19 cellular contexts compared by ENCODE assay signal in the genomic region with DNA sequence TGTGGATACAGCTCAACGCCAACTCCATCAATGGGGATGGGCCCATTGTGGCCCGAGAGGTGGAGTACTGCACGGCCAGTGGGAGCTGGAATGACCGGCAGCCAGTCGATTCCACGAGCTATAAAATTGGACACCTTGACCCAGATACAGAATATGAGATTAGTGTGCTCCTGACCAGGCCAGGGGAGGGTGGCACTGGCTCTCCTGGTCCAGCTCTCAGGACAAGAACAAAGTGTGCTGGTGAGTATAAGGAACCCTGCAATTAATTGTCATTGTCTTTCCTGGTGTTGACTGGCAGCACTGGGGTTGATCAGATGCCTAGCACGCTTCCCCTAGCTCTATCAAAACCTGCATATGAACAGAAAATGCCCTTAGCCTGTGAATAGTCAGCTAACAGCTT.
A peak's percentile ranks its signal among the peaks of the same experiment; 100 is the strongest.
DNase-seq lines count a peak whose midpoint lies in the region; ATAC-seq, FAIRE-seq and TF ChIP-seq lines count a peak whose summit lies in the region.
"Had no signal": no experiment of that assay in that cellular context is flagged by ENCODE, and none has a peak within 500 bp of the region (broad histone marks: within the 10 kb centered on the region; RNA-seq: fewer than 3 reads in every experiment).

No MANE protein-coding gene starts in this region.

- intact Hi-C loops in heart left ventricle (cut with DNase I): loop anchor here in 1 of 10 donors (10.0 kb wide), 1 partner anchor 380 kb away; no protein-coding TSS in a partner anchor
- intact Hi-C loops in left cardiac atrium (cut with DNase I): no loop called here

- in situ Hi-C loops in G401 (cut with HindIII; ENCODE audit: low sequenced_read_pairs): no loop called here

- H3K27me3 Mint-ChIP-seq in activated T-helper 17 cell treated with anti-CD3 and anti-CD28 coated beads, Interleukin-2, amount 50 U/mL, for 72 hours: no peaks in the 10 kb centered on the region
- no peaks in the 10 kb centered on the region for H3K27me3 Mint-ChIP-seq in endodermal cell (ENCODE audit: insufficient read depth)
- H3K27me3 Mint-ChIP-seq: CD4-positive, alpha-beta T cell; IgD-negative memory B cell had no signal

- H3K27ac ChIP-seq in heart left ventricle (no peak overlapping the region), endodermal cell (ENCODE audit: low read depth, low read length) (no peak overlapping the region)

- TF ChIP-seq CTCF in heart left ventricle (IDR thresholded peaks at IDR 0.05) (no peak), endodermal cell (conservative IDR thresholded peaks at IDR 0.05) (peak; percentile 17)

- H3K4me1 ChIP-seq in heart left ventricle: peaks cover 0 to 59% (median 17%) of the 10 kb centered on the region in 12 donors
- no peaks in the 10 kb centered on the region for H3K4me1 ChIP-seq in endodermal cell (ENCODE audit: control insufficient read depth, insufficient read depth, low read length)
- H3K4me1 ChIP-seq: BE2C, Caco-2, HAP-1 had no signal

- no peaks in the 10 kb centered on the region for H3K9me3 ChIP-seq in heart left ventricle
- H3K9me3 ChIP-seq in endodermal cell (ENCODE audit: control insufficient read depth, low read length): no peaks in the 10 kb centered on the region
- H3K9me3 ChIP-seq: BE2C, Caco-2, HAP-1 had no signal

- no peak overlapping the region for H3K4me3 ChIP-seq in heart left ventricle
- no peak overlapping the region for H3K4me3 ChIP-seq in endodermal cell (ENCODE audit: low read length)
- H3K4me3 ChIP-seq: HAP-1 had no signal

- no peak overlapping the region for H3K9ac ChIP-seq in endodermal cell (ENCODE audit: extremely low read depth, low read length, poor library complexity, severe bottlenecking)

- H3K27me3 ChIP-seq in heart left ventricle: no peaks in the 10 kb centered on the region
- H3K27me3 ChIP-seq in endodermal cell (ENCODE audit: control insufficient read depth, insufficient read depth, low read length, poor library complexity, severe bottlenecking): no peaks in the 10 kb centered on the region
- H3K27me3 ChIP-seq: BE2C had no signal

- no peak overlapping the region for H3K27ac Mint-ChIP-seq in activated T-helper 17 cell treated with anti-CD3 and anti-CD28 coated beads, Interleukin-2, amount 50 U/mL, for 72 hours
- H3K27ac Mint-ChIP-seq in endodermal cell: no peak overlapping the region
- H3K27ac Mint-ChIP-seq: IgD-negative memory B cell had no signal

- H3K4me3 Mint-ChIP-seq in activated T-helper 17 cell treated with anti-CD3 and anti-CD28 coated beads, Interleukin-2, amount 50 U/mL, for 72 hours: peak overlapping the region; percentile 12
- no peak overlapping the region for H3K4me3 Mint-ChIP-seq in endodermal cell
- H3K4me3 Mint-ChIP-seq: CD4-positive, alpha-beta T cell; IgD-negative memory B cell had no signal

- whole genome bisulfite sequencing in heart left ventricle, 4 donors: 83 to 87% (median 85%) methylated on average over 7 of the region's 7 CpGs
- 93 to 96% methylated on average over 4 to 7 of the region's 7 CpGs for WGBS in endodermal cell (ENCODE audit: insufficient coverage in 1 of 2, insufficient read length in 1 of 2), 2 experiments

- H3K4me1 Mint-ChIP-seq in activated T-helper 17 cell treated with anti-CD3 and anti-CD28 coated beads, Interleukin-2, amount 50 U/mL, for 72 hours: peaks cover 16% of the 10 kb centered on the region
- H3K4me1 Mint-ChIP-seq in endodermal cell: peaks cover 5% of the 10 kb centered on the region

- ATAC-seq in heart left ventricle (peak in 3 of 4 donors; percentile 41 to 69 (median 64)), left cardiac atrium (no peak)
- no peak for ATAC-seq in activated T-helper 17 cell treated with anti-CD3 and anti-CD28 coated beads, Interleukin-2, amount 50 U/mL, for 72 hours (replicated peaks)
- ATAC-seq: HepG2 had no signal

- H3K9me3 Mint-ChIP-seq in activated T-helper 17 cell treated with anti-CD3 and anti-CD28 coated beads, Interleukin-2, amount 50 U/mL, for 72 hours: peaks cover 3% of the 10 kb centered on the region
- no peaks in the 10 kb centered on the region for H3K9me3 Mint-ChIP-seq in endodermal cell
- H3K9me3 Mint-ChIP-seq: CD4-positive, alpha-beta T cell; IgD-negative memory B cell had no signal

- H3K36me3 ChIP-seq in heart left ventricle (peaks cover 0 to 20% (median 5%) of the 10 kb centered on the region in 9 donors), endodermal cell (ENCODE audit: control insufficient read depth, insufficient read depth, low read length) (peaks cover 25% of the 10 kb centered on the region)
- H3K36me3 ChIP-seq: BE2C, HAP-1 had no signal

- TF ChIP-seq POLR2A in heart left ventricle (IDR thresholded peaks at IDR 0.05): no peak

- peak; percentile 61 for FAIRE-seq in urothelium cell line (lab: Jason Lieb, UNC)
- FAIRE-seq: GM12892, GM18507, HepG2 had no signal

- peaks cover 5% of the 10 kb centered on the region for H3K36me3 Mint-ChIP-seq in activated T-helper 17 cell treated with anti-CD3 and anti-CD28 coated beads, Interleukin-2, amount 50 U/mL, for 72 hours (ENCODE audit: low read depth)
- peaks cover 9% of the 10 kb centered on the region for H3K36me3 Mint-ChIP-seq in endodermal cell (ENCODE audit: low read depth)
- H3K36me3 Mint-ChIP-seq: IgD-negative memory B cell had no signal

- DNase-seq in heart left ventricle (no peak), left cardiac atrium (no peak), endodermal cell (no peak), urothelium cell line (ENCODE audit: low spot score) (no peak), G401 (ENCODE audit: low spot score) (no peak)
- DNase-seq in effector CD4-positive, alpha-beta T cell: no peak
- DNase-seq: ACHN; BE2C; C1 segment of cervical spinal cord; Caco-2; CD4-positive, alpha-beta T cell; GDM1; GOT3 had no signal

Comparison
In these comparisons a context has a peak if more than half of its experiments do, and no peak if none do; other contexts are left out.
1. ATAC-seq: peak in heart left ventricle (3 of 4); none in left cardiac atrium (0 of 2) and activated T-helper 17 cell treated with anti-CD3 and anti-CD28 coated beads, Interleukin-2, amount 50 U/mL, for 72 hours (single experiment).